Comparison of ENCODE assay signal across 9 cellular contexts in genomic region chr7:23334482-23335056, GRCh38. TPM values are rescaled to one million over a fixed set of nuclear protein-coding genes. Genes with fewer than 3 reads are reported as not detected.
DNase-seq lines count a peak whose midpoint lies in the region; ATAC-seq and TF ChIP-seq lines count a peak whose summit lies in the region.
"Had no signal": no experiment of that assay in that cellular context is flagged by ENCODE, and none has a peak within 500 bp of the region (broad histone marks: within the 10 kb centered on the region; RNA-seq: fewer than 3 reads in every experiment).

No MANE protein-coding gene starts in this region.

- DNase-seq in A673 (ENCODE audit: low spot score) (peak; percentile 56), HS-5 (ENCODE audit: low read depth) (peak; percentile 100), astrocyte of the spinal cord (ENCODE audit: low read depth, low spot score) (peak; percentile 97), left colon (peak; percentile 12 to 25), SW480 (ENCODE audit: low spot score) (no peak), OCI-M2 (lab: John Stamatoyannopoulos, UW; ENCODE audit: unreplicated experiment) (no peak), inferior parietal cortex (ENCODE audit: extremely low spot score) (no peak)
- DNase-seq: DND-41 had no signal

- H3K4me1 ChIP-seq in A673 (ENCODE audit: insufficient read depth, low read length, poor library complexity, severe bottlenecking) = peaks cover 46% of the 10 kb centered on the region

- H3K27ac ChIP-seq in A673 (ENCODE audit: low read depth, low read length, poor library complexity, severe bottlenecking) = peak overlapping the region; percentile 49

- POLR2A ChIA-PET in A673 (lab: Charles Lee; ENCODE audit: low non-redundant PET) = no interaction called here

- CTCF ChIA-PET in A673 (lab: Charles Lee) = no interaction called here

- no peak for TF ChIP-seq CTCF in A673 (conservative IDR thresholded peaks at IDR 0.05; ENCODE audit: low read depth, low read length)
- no peak for TF ChIP-seq CTCF in astrocyte of the spinal cord (IDR thresholded peaks at IDR 0.05; ENCODE audit: low read depth, low read length)

- peaks cover 10% of the 10 kb centered on the region for H3K9me3 ChIP-seq in A673 (ENCODE audit: low read depth, low read length, poor library complexity, severe bottlenecking)

- no TSS peak for BruUV-seq in A673 (replicated peaks; lab: Mats Ljungman, UMichigan)

- H3K27me3 ChIP-seq in A673 (replicated peaks; ENCODE audit: insufficient read depth, low read depth, low read length, poor library complexity) = no peaks in the 10 kb centered on the region

- ATAC-seq in left colon (peak; percentile 77), HG02840 (IDR thresholded peaks at IDR 0.05; ENCODE audit: low FRiP score, unreplicated experiment) (no peak)

- H3K36me3 ChIP-seq in A673 (ENCODE audit: insufficient read depth, low read length, poor library complexity, severe bottlenecking) = peaks cover 45% of the 10 kb centered on the region

- H3K4me3 ChIP-seq in A673 (ENCODE audit: low read depth, low read length, poor library complexity, severe bottlenecking) = no peak overlapping the region
- no peak overlapping the region for H3K4me3 ChIP-seq in astrocyte of the spinal cord (ENCODE audit: low read depth, low read length)

- in situ Hi-C loops in astrocyte of the spinal cord (cut with HindIII; ENCODE audit: low sequenced_read_pairs) = no loop called here

- intact Hi-C loops in A673 (cut with micrococcal nuclease; ENCODE audit: unreplicated experiment) = no loop called here
- intact Hi-C loops in left colon (cut with DNase I, micrococcal nuclease) = no loop called here

RNA-seq across cellular contexts. Expression of gene MALSU1, which starts 35.4 kb away (rescaled TPM):
- total RNA-seq in A673 (2021) = 92.1 and 92.6 TPM in 2 replicates
- 10 to 100 TPM; 32.3 to 35.1 TPM for total RNA-seq in left colon

Comparison
In these comparisons a context has a peak if more than half of its experiments do, and no peak if none do; other contexts are left out.
1. DNase-seq: peak in A673 (single experiment), HS-5 (single experiment), astrocyte of the spinal cord (single experiment) and left colon (2 of 2); none in SW480 (single experiment), OCI-M2 (single experiment) and inferior parietal cortex (single experiment).